In genomic region chr2:24045511-24046508, GRCh38 we compare ENCODE assay signal across 11 cellular contexts. TPM values are rescaled to one million over a fixed set of nuclear protein-coding genes. Genes with fewer than 3 reads are reported as not detected.
DNase-seq lines count a peak whose midpoint lies in the region; ATAC-seq and TF ChIP-seq lines count a peak whose summit lies in the region.
"Had no signal": no experiment of that assay in that cellular context is flagged by ENCODE, and none has a peak within 500 bp of the region (broad histone marks: within the 10 kb centered on the region; RNA-seq: fewer than 3 reads in every experiment).

No MANE protein-coding gene starts in this region.

- peaks cover 18 to 51% (median 37%) of the 10 kb centered on the region in 6 donors for H3K4me1 ChIP-seq in spleen

- TF ChIP-seq CTCF in foreskin fibroblast (IDR thresholded peaks at IDR 0.05; ENCODE audit: low read depth, low read length) = no peak
- no peak for TF ChIP-seq CTCF in spleen (IDR thresholded peaks at IDR 0.05 in 8 of 11, conservative IDR thresholded peaks at IDR 0.05 in 3 of 11)

- POLR2A ChIA-PET in T-cell (lab: Charles Lee) = interaction anchor here (0.7 to 1.8 kb wide), 3 partner anchors 38 to 119 kb away, joined by 4 to 18 read pairs (median 8); partner anchors contain the start of gene ATAD2B (in 2 of the 2)

- no peak for DNase-seq in activated T-cell treated with anti-CD3 and anti-CD28 coated beads, Interleukin-2, amount 50 U/mL, for 72 hours
- DNase-seq in activated T-cell treated with anti-CD3 and anti-CD28 coated beads, Interleukin-2, amount 50 U/mL, for 48 hours = no peak
- no peak for DNase-seq in T-cell
- no peak for DNase-seq in foreskin fibroblast
- no peak for DNase-seq in spleen
- no peak for DNase-seq in stimulated activated naive CD4-positive, alpha-beta T cell treated with Interleukin-2 at 50 U/mL for 16 hours (lab: John Stamatoyannopoulos, UW)
- DNase-seq in stimulated activated effector memory CD8-positive, alpha-beta T cell treated with anti-CD3 and anti-CD28 coated beads, Interleukin-12 subunit alpha, Interleukin-12 subunit beta, amount 100 ng/mL, for 72 hours (ENCODE audit: low spot score in 2 of 2) = no peak
- DNase-seq: activated gamma-delta T cell; stimulated activated CD4-positive, alpha-beta T cell treated with anti-CD3 and anti-CD28 coated beads, Interleukin-1b, Interleukin-23, amount 100 ng/mL, for 48 hours had no signal

- peaks cover 1 to 4% of the 10 kb centered on the region in 2 donors for H3K36me3 Mint-ChIP-seq in activated T-cell treated with anti-CD3 and anti-CD28 coated beads, Interleukin-2, amount 50 U/mL, for 72 hours (ENCODE audit: insufficient read depth in 2 of 2)
- peaks cover 5% of the 10 kb centered on the region for H3K36me3 Mint-ChIP-seq in T-cell
- peaks cover 12% of the 10 kb centered on the region for H3K36me3 Mint-ChIP-seq in stimulated activated effector memory CD8-positive, alpha-beta T cell treated with anti-CD3 and anti-CD28 coated beads, Interleukin-12 subunit alpha, Interleukin-12 subunit beta, amount 100 ng/mL, for 72 hours

- no peak for TF ChIP-seq POLR2A in spleen (IDR thresholded peaks at IDR 0.05)

- H3K27ac Mint-ChIP-seq in activated T-cell treated with anti-CD3 and anti-CD28 coated beads, Interleukin-2, amount 50 U/mL, for 72 hours = no peak overlapping the region
- H3K27ac Mint-ChIP-seq in T-cell = no peak overlapping the region
- no peak overlapping the region for H3K27ac Mint-ChIP-seq in stimulated activated effector memory CD8-positive, alpha-beta T cell treated with anti-CD3 and anti-CD28 coated beads, Interleukin-12 subunit alpha, Interleukin-12 subunit beta, amount 100 ng/mL, for 72 hours

- no peak for ATAC-seq in activated T-cell treated with anti-CD3 and anti-CD28 coated beads, Interleukin-2, amount 50 U/mL, for 72 hours (replicated peaks in 1 of 2)
- ATAC-seq in T-cell (replicated peaks in 1 of 4) (no peak), GM18867 (IDR thresholded peaks at IDR 0.05; ENCODE audit: unreplicated experiment) (no peak)
- no peak for ATAC-seq in stimulated activated effector memory CD8-positive, alpha-beta T cell treated with anti-CD3 and anti-CD28 coated beads, Interleukin-12 subunit alpha, Interleukin-12 subunit beta, amount 100 ng/mL, for 72 hours

- peak overlapping the region; percentile 87 to 100 for H3K4me3 Mint-ChIP-seq in activated T-cell treated with anti-CD3 and anti-CD28 coated beads, Interleukin-2, amount 50 U/mL, for 72 hours
- H3K4me3 Mint-ChIP-seq in T-cell = peak overlapping the region; percentile 91 to 99 (median 94)
- H3K4me3 Mint-ChIP-seq in stimulated activated effector memory CD8-positive, alpha-beta T cell treated with anti-CD3 and anti-CD28 coated beads, Interleukin-12 subunit alpha, Interleukin-12 subunit beta, amount 100 ng/mL, for 72 hours = no peak overlapping the region

- H3K9me3 Mint-ChIP-seq in activated T-cell treated with anti-CD3 and anti-CD28 coated beads, Interleukin-2, amount 50 U/mL, for 72 hours = no peaks in the 10 kb centered on the region
- no peaks in the 10 kb centered on the region for H3K9me3 Mint-ChIP-seq in T-cell
- H3K9me3 Mint-ChIP-seq in stimulated activated effector memory CD8-positive, alpha-beta T cell treated with anti-CD3 and anti-CD28 coated beads, Interleukin-12 subunit alpha, Interleukin-12 subunit beta, amount 100 ng/mL, for 72 hours = no peaks in the 10 kb centered on the region

- no peaks in the 10 kb centered on the region for H3K27me3 Mint-ChIP-seq in activated T-cell treated with anti-CD3 and anti-CD28 coated beads, Interleukin-2, amount 50 U/mL, for 72 hours (ENCODE audit: low read depth)
- peaks cover 0 to 1% of the 10 kb centered on the region in 2 donors for H3K27me3 Mint-ChIP-seq in T-cell

- no peaks in the 10 kb centered on the region for H3K9me3 ChIP-seq in spleen
- H3K9me3 ChIP-seq: Peyer's patch had no signal

- H3K27me3 ChIP-seq in spleen (replicated peaks in 1 of 7) = peaks cover 0 to 27% (median 0%) of the 10 kb centered on the region in 7 donors
- H3K27me3 ChIP-seq: Peyer's patch had no signal

- intact Hi-C loops in spleen (cut with DNase I; ENCODE audit: low total_unique reads) = no loop called here

- CTCF ChIA-PET in T-cell (lab: Charles Lee) = interaction anchor here in 1 of 2 donors (1.0 kb wide), 1 partner anchor 39 kb away, joined by 3 read pairs; the partner anchor contains the start of gene TP53I3

- no peaks in the 10 kb centered on the region for H3K36me3 ChIP-seq in spleen
- H3K36me3 ChIP-seq: Peyer's patch had no signal

- 82 to 91% (median 84%) methylated on average over 11 of the region's 11 CpGs for WGBS in spleen, 5 donors

- no peak overlapping the region for H3K27ac ChIP-seq in spleen

- peaks cover 32% of the 10 kb centered on the region for H3K4me1 Mint-ChIP-seq in activated T-cell treated with anti-CD3 and anti-CD28 coated beads, Interleukin-2, amount 50 U/mL, for 72 hours (ENCODE audit: low read depth)
- H3K4me1 Mint-ChIP-seq in T-cell = peaks cover 29 to 35% (median 34%) of the 10 kb centered on the region in 3 donors
- peaks cover 33% of the 10 kb centered on the region for H3K4me1 Mint-ChIP-seq in stimulated activated effector memory CD8-positive, alpha-beta T cell treated with anti-CD3 and anti-CD28 coated beads, Interleukin-12 subunit alpha, Interleukin-12 subunit beta, amount 100 ng/mL, for 72 hours

- H3K4me3 ChIP-seq in foreskin fibroblast (ENCODE audit: low read depth in 1 of 2, low read length in 2 of 2) = peak overlapping the region; percentile 61 to 90
- peak overlapping the region in 5 of 8 donors; percentile 1 to 82 (median 70) for H3K4me3 ChIP-seq in spleen

RNA-seq across cellular contexts. Expression of gene WDCP, which starts 1.4 kb away (rescaled TPM):
- total RNA-seq in activated T-cell treated with anti-CD3 and anti-CD28 coated beads, Interleukin-2, amount 50 U/mL, for 72 hours = 10 to 100 TPM; 14.9 to 17.7 TPM
- total RNA-seq in T-cell = 10 to 100 TPM in 3 of 5 donors, 1 to 10 TPM in 2; 6.1 to 18.9 (median 18.2) TPM
- 10 to 100 TPM in 4 of 7 donors, 1 to 10 TPM in 3; 7.0 to 13.1 (median 10.5) TPM for total RNA-seq in spleen
- polyA plus RNA-seq in spleen = 1 to 10 TPM; 2.9 to 4.1 (median 3.9) TPM

RNA-seq across cellular contexts. Expression of gene FKBP1B, which starts 3.7 kb away (rescaled TPM):
- total RNA-seq in activated T-cell treated with anti-CD3 and anti-CD28 coated beads, Interleukin-2, amount 50 U/mL, for 72 hours = 1 to 10 TPM; 2.2 to 4.2 TPM
- 1 to 10 TPM; 1.2 to 1.5 (median 1.2) TPM for total RNA-seq in T-cell
- 1 to 10 TPM; 2.4 to 5.1 (median 3.8) TPM for total RNA-seq in spleen
- 1 to 10 TPM; 2.6 to 3.9 (median 3.3) TPM for polyA plus RNA-seq in spleen

RNA-seq across cellular contexts. Expression of gene SF3B6, which starts 30.3 kb away (rescaled TPM):
- 100 to 1,000 TPM; 110 to 115 TPM for total RNA-seq in activated T-cell treated with anti-CD3 and anti-CD28 coated beads, Interleukin-2, amount 50 U/mL, for 72 hours
- total RNA-seq in T-cell (10 to 100 TPM; 43.7 to 53.0 (median 47.0) TPM), spleen (10 to 100 TPM; 47.2 to 71.1 (median 55.4) TPM)
- polyA plus RNA-seq in spleen = 100 to 1,000 TPM in 2 of 3 donors, 10 to 100 TPM in 1; 67.5 to 114 (median 107) TPM

RNA-seq across cellular contexts. Expression of gene MFSD2B, which starts 35.9 kb away (rescaled TPM):
- under 1 TPM; 0.24 to 0.35 TPM for total RNA-seq in activated T-cell treated with anti-CD3 and anti-CD28 coated beads, Interleukin-2, amount 50 U/mL, for 72 hours
- total RNA-seq in T-cell (under 1 TPM in 3 of 5 donors, not detected in 2; 0.19 to 0.29 (median 0.21) TPM), spleen (1 to 10 TPM in 4 of 7 donors, under 1 TPM in 3; 0.32 to 3.1 (median 1.0) TPM)
- under 1 TPM; 0.09 to 0.29 (median 0.13) TPM for polyA plus RNA-seq in spleen
- total RNA-seq: Peyer's patch had no signal

RNA-seq across cellular contexts. Expression of gene TP53I3, which starts 38.8 kb away (rescaled TPM):
- total RNA-seq in activated T-cell treated with anti-CD3 and anti-CD28 coated beads, Interleukin-2, amount 50 U/mL, for 72 hours = 1 to 10 TPM; 1.8 to 4.0 TPM
- total RNA-seq in T-cell = under 1 TPM; 0.47 to 0.68 (median 0.58) TPM
- 10 to 100 TPM in 2 of 7 donors, 1 to 10 TPM in 5; 7.1 to 16.4 (median 8.8) TPM for total RNA-seq in spleen
- 10 to 100 TPM; 12.0 to 17.6 (median 12.3) TPM for polyA plus RNA-seq in spleen
